ENCODE assay signal across 11 cellular contexts in genomic region chr17:46026045-46026814, GRCh38. TPM values are rescaled to one million over a fixed set of nuclear protein-coding genes. Genes with fewer than 3 reads are reported as not detected.
A peak's percentile ranks its signal among the peaks of the same experiment; 100 is the strongest.
DNase-seq lines count a peak whose midpoint lies in the region; ATAC-seq lines count a peak whose summit lies in the region.
"Had no signal": no experiment of that assay in that cellular context is flagged by ENCODE, and none has a peak within 500 bp of the region (broad histone marks: within the 10 kb centered on the region; RNA-seq: fewer than 3 reads in every experiment).

No MANE protein-coding gene starts in this region.

- peaks cover 47% of the 10 kb centered on the region for H3K4me1 Mint-ChIP-seq in central memory CD8-positive, alpha-beta T cell

- no peak overlapping the region for H3K4me3 Mint-ChIP-seq in central memory CD8-positive, alpha-beta T cell

- intact Hi-C loops in Right ventricle myocardium superior (cut with DNase I) (no loop called here), cardiac septum (cut with DNase I) (no loop called here)

- no peaks in the 10 kb centered on the region for H3K27me3 Mint-ChIP-seq in central memory CD8-positive, alpha-beta T cell

- H3K27ac Mint-ChIP-seq in central memory CD8-positive, alpha-beta T cell (ENCODE audit: low read depth): peak overlapping the region; percentile 77

- H3K36me3 Mint-ChIP-seq in central memory CD8-positive, alpha-beta T cell (ENCODE audit: insufficient read depth): peaks cover 31% of the 10 kb centered on the region

- ATAC-seq in Right ventricle myocardium superior (ENCODE audit: poor library complexity) (peak; percentile 58), GM19467 (IDR thresholded peaks at IDR 0.05; ENCODE audit: unreplicated experiment) (no peak), HG02938 (IDR thresholded peaks at IDR 0.05; ENCODE audit: unreplicated experiment) (no peak)
- ATAC-seq in central memory CD8-positive, alpha-beta T cell (replicated peaks; ENCODE audit: extremely low read depth, poor library complexity, severe bottlenecking): no peak

- DNase-seq in Right ventricle myocardium superior (peak; percentile 67), cardiac septum (ENCODE audit: low spot score) (no peak), mucosa of gallbladder (ENCODE audit: low spot score) (peak; percentile 23), NOMO-1 treated with dmso at 0.1 percent for 144 hours (lab: John Stamatoyannopoulos, UW; ENCODE audit: unreplicated experiment) (no peak), middle frontal gyrus (ENCODE audit: extremely low spot score, low spot score) (no peak)
- no peak for DNase-seq in central memory CD8-positive, alpha-beta T cell (ENCODE audit: low spot score in 2 of 2)
- DNase-seq: BE2C, SHP77 treated with DMSO at 0.1 percent for 48 hours had no signal

- H3K9me3 Mint-ChIP-seq in central memory CD8-positive, alpha-beta T cell: no peaks in the 10 kb centered on the region

RNA-seq across cellular contexts. Expression of gene STH, which starts 27.2 kb away (rescaled TPM):
- total RNA-seq in Right ventricle myocardium superior: not detected
- not detected for total RNA-seq in cardiac septum
- total RNA-seq in mucosa of gallbladder: not detected
- total RNA-seq: bronchial epithelial cell had no signal

Comparison
In these comparisons a context has a peak if more than half of its experiments do, and no peak if none do; other contexts are left out.
1. DNase-seq: peak in Right ventricle myocardium superior (single experiment) and mucosa of gallbladder (single experiment); none in cardiac septum (single experiment), central memory CD8-positive, alpha-beta T cell (0 of 2), NOMO-1 treated with dmso at 0.1 percent for 144 hours (single experiment) and middle frontal gyrus (single experiment).